ENCODE assay signal across 1 cellular context in genomic region chr19:54421169-54421516, GRCh38.
TF ChIP-seq lines count a peak whose summit lies in the region.

No MANE protein-coding gene starts in this region.

TF ChIP-seq in K562, 482 proteins besides CTCF, POLR2A, EP300 and RAD21:
- TF ChIP-seq ZNF175 (CRISPR knock-in tag; IDR thresholded peaks at IDR 0.05; ENCODE audit: low read depth) (no peak), RFX1 (IDR thresholded peaks at IDR 0.05) (peak; percentile 74)
TF ChIP-seq in K562: peak in this region for 1.
